ENCODE assay signal across 16 cellular contexts in the genomic region with DNA sequence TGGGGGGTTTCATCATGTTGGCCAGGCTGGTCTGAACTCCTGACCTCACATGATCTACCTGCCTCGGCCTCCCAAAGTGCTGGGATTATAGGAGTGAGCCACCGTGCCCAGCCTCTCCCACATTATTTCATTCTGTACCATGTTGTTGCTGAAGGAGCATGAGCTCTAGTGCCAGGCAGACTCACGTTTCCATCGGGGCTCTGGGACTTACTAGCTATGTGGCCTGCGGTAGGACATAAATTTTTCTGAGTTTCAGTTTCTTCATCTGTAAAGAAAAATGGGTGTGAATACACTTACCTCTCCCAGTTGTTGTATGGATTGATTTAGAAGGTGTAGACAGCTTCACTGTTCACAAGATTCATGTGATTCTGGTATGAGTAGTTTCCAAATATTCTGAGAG. TPM values are rescaled to one million over a fixed set of nuclear protein-coding genes. Genes with fewer than 3 reads are reported as not detected.
DNase-seq lines count a peak whose midpoint lies in the region; ATAC-seq and TF ChIP-seq lines count a peak whose summit lies in the region.
"Had no signal": no experiment of that assay in that cellular context is flagged by ENCODE, and none has a peak within 500 bp of the region (broad histone marks: within the 10 kb centered on the region; RNA-seq: fewer than 3 reads in every experiment).

No MANE protein-coding gene starts in this region.

- 86 to 98% methylated on average over 4 to 5 of the region's 5 CpGs for WGBS in esophagus squamous epithelium, 2 donors

- peak overlapping the region in 1 of 4 donors; percentile 20 for H3K27ac ChIP-seq in esophagus squamous epithelium
- H3K27ac ChIP-seq: parathyroid adenoma, testis had no signal

- peaks cover 8% of the 10 kb centered on the region for H3K4me1 Mint-ChIP-seq in T-helper 2 cell treated with Interferon-gamma antibody and Interleukin-4, amounts not matched to agents 5 μg/mL and 100 μg/mL, for 36 hours (ENCODE audit: low read depth)
- H3K4me1 Mint-ChIP-seq in naive B cell: peaks cover 3 to 14% (median 9%) of the 10 kb centered on the region in 3 donors

- H3K27me3 ChIP-seq in esophagus squamous epithelium: no peaks in the 10 kb centered on the region
- H3K27me3 ChIP-seq: left lung, testis had no signal

- peak overlapping the region; percentile 76 for H3K4me3 Mint-ChIP-seq in T-helper 2 cell treated with Interferon-gamma antibody and Interleukin-4, amounts not matched to agents 5 μg/mL and 100 μg/mL, for 36 hours
- H3K4me3 Mint-ChIP-seq in naive B cell: peak overlapping the region in 5 of 8 donors; percentile 66 to 92 (median 86)

- H3K4me3 ChIP-seq in esophagus squamous epithelium: peak overlapping the region in 1 of 4 donors; percentile 15
- H3K4me3 ChIP-seq: testis had no signal

- peaks cover 2% of the 10 kb centered on the region for H3K27me3 Mint-ChIP-seq in T-helper 2 cell treated with Interferon-gamma antibody and Interleukin-4, amounts not matched to agents 5 μg/mL and 100 μg/mL, for 36 hours (ENCODE audit: low read depth)
- H3K27me3 Mint-ChIP-seq in naive B cell: peaks cover 10 to 19% (median 13%) of the 10 kb centered on the region in 3 donors

- no peaks in the 10 kb centered on the region for H3K9me3 Mint-ChIP-seq in T-helper 2 cell treated with Interferon-gamma antibody and Interleukin-4, amounts not matched to agents 5 μg/mL and 100 μg/mL, for 36 hours
- H3K9me3 Mint-ChIP-seq in naive B cell: peaks cover 0 to 5% (median 0%) of the 10 kb centered on the region in 7 donors

- H3K4me1 ChIP-seq in esophagus squamous epithelium: peaks cover 0 to 13% (median 0%) of the 10 kb centered on the region in 3 donors
- H3K4me1 ChIP-seq: parathyroid adenoma, testis had no signal

- no peaks in the 10 kb centered on the region for H3K36me3 Mint-ChIP-seq in T-helper 2 cell treated with Interferon-gamma antibody and Interleukin-4, amounts not matched to agents 5 μg/mL and 100 μg/mL, for 36 hours (ENCODE audit: low read depth)
- H3K36me3 Mint-ChIP-seq in naive B cell: no peaks in the 10 kb centered on the region

- H3K36me3 ChIP-seq in esophagus squamous epithelium: no peaks in the 10 kb centered on the region
- H3K36me3 ChIP-seq: left lung had no signal

- ATAC-seq in GM21515 (IDR thresholded peaks at IDR 0.05; ENCODE audit: unreplicated experiment) (peak; percentile 28), HG03469 (IDR thresholded peaks at IDR 0.05; ENCODE audit: unreplicated experiment) (peak; percentile 45), naive B cell (ENCODE audit: low read depth in 2 of 2) (no peak)

- TF ChIP-seq POLR2A in esophagus squamous epithelium (IDR thresholded peaks at IDR 0.05): no peak

- TF ChIP-seq CTCF in esophagus squamous epithelium (IDR thresholded peaks at IDR 0.05): no peak

- no peaks in the 10 kb centered on the region for H3K9me3 ChIP-seq in esophagus squamous epithelium
- H3K9me3 ChIP-seq: left lung, testis had no signal

- intact Hi-C loops in esophagus squamous epithelium (cut with DNase I): no loop called here

- H3K27ac Mint-ChIP-seq in T-helper 2 cell treated with Interferon-gamma antibody and Interleukin-4, amounts not matched to agents 5 μg/mL and 100 μg/mL, for 36 hours: no peak overlapping the region
- H3K27ac Mint-ChIP-seq in naive B cell: peak overlapping the region in 4 of 6 donors; percentile 70 to 91 (median 80)

- DNase-seq in T-helper 2 cell treated with Interferon-gamma antibody and Interleukin-4, amounts not matched to agents 5 μg/mL and 100 μg/mL, for 36 hours (ENCODE audit: low spot score): no peak
- DNase-seq in T-helper 2 cell: no peak
- DNase-seq in naive B cell: no peak
- no peak for DNase-seq in MV-4-11 (lab: John Stamatoyannopoulos, UW)
- DNase-seq in islet precursor cell: no peak
- DNase-seq in esophagus squamous epithelium (lab: John Stamatoyannopoulos, UW): no peak
- DNase-seq: 8988T; activated effector memory CD4-positive, alpha-beta T cell treated with anti-CD3 and anti-CD28 coated beads, Interleukin-2, amount 50 U/mL, for 16 hours; DMS79; left lung; stimulated activated CD4-positive, alpha-beta T cell treated with anti-CD3 and anti-CD28 coated beads, Interleukin-4, amount 100 ng/mL, for 24 hours; testis had no signal

RNA-seq across cellular contexts. Expression of a gene that starts 30.8 kb away (rescaled TPM):
- polyA plus RNA-seq in naive B cell (ENCODE audit: low read depth in 6 of 6): under 1 TPM in 1 of 6 donors, not detected in 5; 0.94 TPM
- total RNA-seq in esophagus squamous epithelium: 10 to 100 TPM in 2 of 4 donors, 1 to 10 TPM in 2; 1.9 to 57.2 (median 8.5) TPM

RNA-seq across cellular contexts. Expression of a gene that starts 37.1 kb away (rescaled TPM):
- not detected for polyA plus RNA-seq in naive B cell (ENCODE audit: low read depth in 6 of 6)
- not detected for total RNA-seq in esophagus squamous epithelium
- total RNA-seq: left lung; T-helper 1 cell treated with Interleukin-12 subunit alpha and Interleukin-12 subunit beta and Interleukin-4 antibody, amounts not matched to agents 30 ng/mL and 1 ng/mL, for 36 hours; testis had no signal

RNA-seq across cellular contexts. Expression of a gene that starts 54.7 kb away (rescaled TPM):
- not detected for polyA plus RNA-seq in naive B cell (ENCODE audit: low read depth in 6 of 6)
- not detected for total RNA-seq in esophagus squamous epithelium
- total RNA-seq: left lung; T-helper 1 cell treated with Interleukin-12 subunit alpha and Interleukin-12 subunit beta and Interleukin-4 antibody, amounts not matched to agents 30 ng/mL and 1 ng/mL, for 36 hours; testis had no signal

RNA-seq across cellular contexts. Expression of a gene that starts 58.2 kb away (rescaled TPM):
- polyA plus RNA-seq in naive B cell (ENCODE audit: low read depth in 6 of 6): not detected
- total RNA-seq in esophagus squamous epithelium: not detected
- total RNA-seq: left lung; T-helper 1 cell treated with Interleukin-12 subunit alpha and Interleukin-12 subunit beta and Interleukin-4 antibody, amounts not matched to agents 30 ng/mL and 1 ng/mL, for 36 hours; testis had no signal

Comparison
In these comparisons a context has a peak if more than half of its experiments do, and no peak if none do; other contexts are left out.
1. ATAC-seq: peak in GM21515 (single experiment) and HG03469 (single experiment); none in naive B cell (0 of 2).